ENCODE assay signal across 23 cellular contexts in genomic region chr3:65379223-65379622, GRCh38.
A peak's percentile ranks its signal among the peaks of the same experiment; 100 is the strongest.
DNase-seq lines count a peak whose midpoint lies in the region; ATAC-seq and TF ChIP-seq lines count a peak whose summit lies in the region.
"Had no signal": no experiment of that assay in that cellular context is flagged by ENCODE, and none has a peak within 500 bp of the region (broad histone marks: within the 10 kb centered on the region; RNA-seq: fewer than 3 reads in every experiment).

No MANE protein-coding gene starts in this region.

- H3K27ac ChIP-seq in lower lobe of right lung (no peak overlapping the region), neuronal stem cell (replicated peaks; ENCODE audit: low read length) (peak overlapping the region; percentile 21)
- H3K27ac ChIP-seq: A549; BLaER1 treated with 17β-estradiol and CSF1 and Interleukin-3, amounts not matched to agents 10 nM and 100 nM had no signal

- H2BK120ac ChIP-seq in neuronal stem cell (ENCODE audit: low read depth, low read length): peak overlapping the region; percentile 52

- H3K79me1 ChIP-seq in neuronal stem cell (ENCODE audit: low read depth, low read length): no peaks in the 10 kb centered on the region

- no peak overlapping the region for H3K4ac ChIP-seq in neuronal stem cell (ENCODE audit: low read length)

- H2BK12ac ChIP-seq in neuronal stem cell (ENCODE audit: low read length): peak overlapping the region; percentile 76

- no peak overlapping the region for H2BK15ac ChIP-seq in neuronal stem cell (ENCODE audit: low read length)

- H3K27me3 ChIP-seq in lower lobe of right lung (ENCODE audit: low read depth) (no peaks in the 10 kb centered on the region), neuronal stem cell (ENCODE audit: control insufficient read depth in 3 of 3, insufficient read depth in 3 of 3, low read depth in 1 of 3, low read length in 3 of 3) (no peaks in the 10 kb centered on the region)
- H3K27me3 ChIP-seq: BE2C; BLaER1 treated with 17β-estradiol and CSF1 and Interleukin-3, amounts not matched to agents 10 nM and 100 nM had no signal

- intact Hi-C loops in lower lobe of right lung (cut with DNase I): no loop called here

- H3K14ac ChIP-seq in neuronal stem cell (ENCODE audit: low read length): no peak overlapping the region

- no peaks in the 10 kb centered on the region for H3K9me3 Mint-ChIP-seq in WTC11
- peaks cover 9% of the 10 kb centered on the region for H3K9me3 Mint-ChIP-seq in activated T-cell treated with anti-CD3 and anti-CD28 coated beads, Interleukin-2, amount 50 U/mL, for 24 hours
- H3K9me3 Mint-ChIP-seq: HFFc6 had no signal

- POLR2A ChIA-PET in WTC11 (lab: Charles Lee): no interaction called here

- no peak overlapping the region for H2BK5ac ChIP-seq in neuronal stem cell (ENCODE audit: low read length)

- H2AFZ ChIP-seq in neuronal stem cell (ENCODE audit: low read length): no peak overlapping the region

- no peaks in the 10 kb centered on the region for H3K4me1 Mint-ChIP-seq in WTC11
- no peaks in the 10 kb centered on the region for H3K4me1 Mint-ChIP-seq in activated T-cell treated with anti-CD3 and anti-CD28 coated beads, Interleukin-2, amount 50 U/mL, for 24 hours (ENCODE audit: low read depth)
- H3K4me1 Mint-ChIP-seq: CD14-positive monocyte; CD8-positive, alpha-beta memory T cell had no signal

- no peak for ATAC-seq in WTC11
- ATAC-seq in lower lobe of right lung: no peak
- ATAC-seq in GM19395 (IDR thresholded peaks at IDR 0.05; ENCODE audit: unreplicated experiment): no peak
- ATAC-seq: A549 had no signal

- no peak overlapping the region for H3K4me2 ChIP-seq in neuronal stem cell (ENCODE audit: insufficient read depth, low read length, poor library complexity, severe bottlenecking)
- H3K4me2 ChIP-seq: A549; BLaER1 treated with 17β-estradiol and CSF1 and Interleukin-3, amounts not matched to agents 10 nM and 100 nM had no signal

- H4K91ac ChIP-seq in neuronal stem cell (ENCODE audit: low read depth, low read length, poor library complexity): no peak overlapping the region

- no peaks in the 10 kb centered on the region for H3K4me1 ChIP-seq in lower lobe of right lung
- peaks cover 0 to 3% of the 10 kb centered on the region in 2 donors for H3K4me1 ChIP-seq in neuronal stem cell (ENCODE audit: control insufficient read depth in 2 of 2, insufficient read depth in 1 of 2, low read depth in 1 of 2, low read length in 2 of 2)
- H3K4me1 ChIP-seq: A549, BE2C, HAP-1 had no signal

- DNase-seq in WTC11 (ENCODE audit: low spot score) (no peak), lower lobe of right lung (peak; percentile 40), neuronal stem cell (ENCODE audit: low spot score) (no peak), GM10266 (ENCODE audit: extremely low spot score) (no peak), glomerular visceral epithelial cell (ENCODE audit: extremely low spot score) (no peak)
- no peak for DNase-seq in activated T-cell treated with anti-CD3 and anti-CD28 coated beads, Interleukin-2, amount 50 U/mL, for 24 hours
- DNase-seq: 8988T; ACHN; AML-193; BE2C; CD4-positive, alpha-beta T cell; CD8-positive, alpha-beta memory T cell; DMS 273 treated with DMSO at 0.1 percent for 48 hours; DMS79; EL; GDM1; GOT3; HFFc6 had no signal

- no peaks in the 10 kb centered on the region for H3K27me3 Mint-ChIP-seq in WTC11 (ENCODE audit: low read depth)
- H3K27me3 Mint-ChIP-seq in activated T-cell treated with anti-CD3 and anti-CD28 coated beads, Interleukin-2, amount 50 U/mL, for 24 hours: no peaks in the 10 kb centered on the region
- H3K27me3 Mint-ChIP-seq: CD4-positive, alpha-beta T cell had no signal

- CTCF ChIA-PET in WTC11 (lab: Charles Lee): interaction anchor here (0.7 kb wide), 1 partner anchor 71 kb away, joined by 3 read pairs; no protein-coding TSS in a partner anchor

- TF ChIP-seq CTCF in WTC11 (IDR thresholded peaks at IDR 0.05): no peak
- no peak for TF ChIP-seq CTCF in lower lobe of right lung (IDR thresholded peaks at IDR 0.05)
- TF ChIP-seq CTCF in GM10266 (IDR thresholded peaks at IDR 0.05; ENCODE audit: control insufficient read depth, insufficient read depth, low read depth, missing control alignments): no peak

- peak overlapping the region; percentile 82 for H3K23ac ChIP-seq in neuronal stem cell (ENCODE audit: low read depth, low read length, poor library complexity)

- peak overlapping the region; percentile 76 for H3K18ac ChIP-seq in neuronal stem cell (ENCODE audit: low read length)

- H3K36me3 Mint-ChIP-seq in WTC11: peaks cover 58% of the 10 kb centered on the region
- no peaks in the 10 kb centered on the region for H3K36me3 Mint-ChIP-seq in activated T-cell treated with anti-CD3 and anti-CD28 coated beads, Interleukin-2, amount 50 U/mL, for 24 hours (ENCODE audit: low read depth)
- H3K36me3 Mint-ChIP-seq: CD14-positive monocyte; CD8-positive, alpha-beta memory T cell had no signal

- H3K4me3 ChIP-seq in lower lobe of right lung: no peak overlapping the region
- no peak overlapping the region for H3K4me3 ChIP-seq in neuronal stem cell (ENCODE audit: low read length in 2 of 2)
- H3K4me3 ChIP-seq: A549; BLaER1 treated with 17β-estradiol and CSF1 and Interleukin-3, amounts not matched to agents 10 nM and 100 nM; HAP-1 had no signal

- H3K9me3 ChIP-seq in lower lobe of right lung (no peaks in the 10 kb centered on the region), neuronal stem cell (replicated peaks in 1 of 2; ENCODE audit: control insufficient read depth in 2 of 2, insufficient read depth in 1 of 2, low read depth in 1 of 2, low read length in 2 of 2) (peaks cover 1 to 5% of the 10 kb centered on the region in 2 donors)
- H3K9me3 ChIP-seq: A549, BE2C, HAP-1 had no signal

- H3K36me3 ChIP-seq in lower lobe of right lung (peaks cover 37% of the 10 kb centered on the region), neuronal stem cell (replicated peaks in 1 of 2; ENCODE audit: control insufficient read depth in 2 of 2, insufficient read depth in 2 of 2, low read length in 2 of 2) (peaks cover 17 to 95% of the 10 kb centered on the region in 2 donors)
- H3K36me3 ChIP-seq: HAP-1 had no signal

- H2AK5ac ChIP-seq in neuronal stem cell (ENCODE audit: low read depth, low read length): peak overlapping the region; percentile 58

- H3K9ac ChIP-seq in neuronal stem cell (ENCODE audit: low read depth, low read length, poor library complexity): peak overlapping the region; percentile 46
- H3K9ac ChIP-seq: BLaER1 treated with 17β-estradiol and CSF1 and Interleukin-3, amounts not matched to agents 10 nM and 100 nM had no signal

- WGBS in neuronal stem cell (ENCODE audit: extremely low coverage in 2 of 2, insufficient read length in 2 of 2, insufficient replicate concordance in 1 of 2), 2 donors: no CpG with 5 or more reads among the region's 35 CpGs

- peak overlapping the region; percentile 33 for H4K8ac ChIP-seq in neuronal stem cell (ENCODE audit: low read depth, low read length)

- no peak overlapping the region for H3K27ac Mint-ChIP-seq in WTC11
- no peak overlapping the region for H3K27ac Mint-ChIP-seq in activated T-cell treated with anti-CD3 and anti-CD28 coated beads, Interleukin-2, amount 50 U/mL, for 24 hours
- H3K27ac Mint-ChIP-seq: CD14-positive monocyte; CD4-positive, alpha-beta T cell; CD8-positive, alpha-beta memory T cell; HFFc6 had no signal

- H3K4me3 Mint-ChIP-seq in WTC11: no peak overlapping the region
- H3K4me3 Mint-ChIP-seq in activated T-cell treated with anti-CD3 and anti-CD28 coated beads, Interleukin-2, amount 50 U/mL, for 24 hours: no peak overlapping the region
- H3K4me3 Mint-ChIP-seq: CD14-positive monocyte; CD4-positive, alpha-beta T cell; CD8-positive, alpha-beta memory T cell; HFFc6 had no signal

TF ChIP-seq in WTC11, 78 proteins besides CTCF, POLR2A, EP300 and RAD21:
- TF ChIP-seq, protein P1, sequence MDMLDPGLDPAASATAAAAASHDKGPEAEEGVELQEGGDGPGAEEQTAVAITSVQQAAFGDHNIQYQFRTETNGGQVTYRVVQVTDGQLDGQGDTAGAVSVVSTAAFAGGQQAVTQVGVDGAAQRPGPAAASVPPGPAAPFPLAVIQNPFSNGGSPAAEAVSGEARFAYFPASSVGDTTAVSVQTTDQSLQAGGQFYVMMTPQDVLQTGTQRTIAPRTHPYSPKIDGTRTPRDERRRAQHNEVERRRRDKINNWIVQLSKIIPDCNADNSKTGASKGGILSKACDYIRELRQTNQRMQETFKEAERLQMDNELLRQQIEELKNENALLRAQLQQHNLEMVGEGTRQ (CRISPR knock-in tag; IDR thresholded peaks at IDR 0.05): no peak
- TF ChIP-seq FOXP1 (CRISPR knock-in tag; IDR thresholded peaks at IDR 0.05; ENCODE audit: borderline replicate concordance): 0 out of 2 replicates have a peak, but pooled peaks have one; percentile 25
- TF ChIP-seq, protein P2, sequence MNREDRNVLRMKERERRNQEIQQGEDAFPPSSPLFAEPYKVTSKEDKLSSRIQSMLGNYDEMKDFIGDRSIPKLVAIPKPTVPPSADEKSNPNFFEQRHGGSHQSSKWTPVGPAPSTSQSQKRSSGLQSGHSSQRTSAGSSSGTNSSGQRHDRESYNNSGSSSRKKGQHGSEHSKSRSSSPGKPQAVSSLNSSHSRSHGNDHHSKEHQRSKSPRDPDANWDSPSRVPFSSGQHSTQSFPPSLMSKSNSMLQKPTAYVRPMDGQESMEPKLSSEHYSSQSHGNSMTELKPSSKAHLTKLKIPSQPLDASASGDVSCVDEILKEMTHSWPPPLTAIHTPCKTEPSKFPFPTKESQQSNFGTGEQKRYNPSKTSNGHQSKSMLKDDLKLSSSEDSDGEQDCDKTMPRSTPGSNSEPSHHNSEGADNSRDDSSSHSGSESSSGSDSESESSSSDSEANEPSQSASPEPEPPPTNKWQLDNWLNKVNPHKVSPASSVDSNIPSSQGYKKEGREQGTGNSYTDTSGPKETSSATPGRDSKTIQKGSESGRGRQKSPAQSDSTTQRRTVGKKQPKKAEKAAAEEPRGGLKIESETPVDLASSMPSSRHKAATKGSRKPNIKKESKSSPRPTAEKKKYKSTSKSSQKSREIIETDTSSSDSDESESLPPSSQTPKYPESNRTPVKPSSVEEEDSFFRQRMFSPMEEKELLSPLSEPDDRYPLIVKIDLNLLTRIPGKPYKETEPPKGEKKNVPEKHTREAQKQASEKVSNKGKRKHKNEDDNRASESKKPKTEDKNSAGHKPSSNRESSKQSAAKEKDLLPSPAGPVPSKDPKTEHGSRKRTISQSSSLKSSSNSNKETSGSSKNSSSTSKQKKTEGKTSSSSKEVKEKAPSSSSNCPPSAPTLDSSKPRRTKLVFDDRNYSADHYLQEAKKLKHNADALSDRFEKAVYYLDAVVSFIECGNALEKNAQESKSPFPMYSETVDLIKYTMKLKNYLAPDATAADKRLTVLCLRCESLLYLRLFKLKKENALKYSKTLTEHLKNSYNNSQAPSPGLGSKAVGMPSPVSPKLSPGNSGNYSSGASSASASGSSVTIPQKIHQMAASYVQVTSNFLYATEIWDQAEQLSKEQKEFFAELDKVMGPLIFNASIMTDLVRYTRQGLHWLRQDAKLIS (CRISPR knock-in tag; IDR thresholded peaks at IDR 0.05; ENCODE audit: borderline replicate concordance): no peak
